ENCODE assay signal across 8 cellular contexts in genomic region chr10:71212249-71213126, GRCh38. TPM values are rescaled to one million over a fixed set of nuclear protein-coding genes. Genes with fewer than 3 reads are reported as not detected.
DNase-seq lines count a peak whose midpoint lies in the region; ATAC-seq and TF ChIP-seq lines count a peak whose summit lies in the region.

UNC5B (plus strand) TSS chr10:71212570; CDS start chr10:71212986, 416 bp downstream.

- intact Hi-C loops in HCT116 (cut with micrococcal nuclease) = loop anchor here (2.0 kb wide), 2 partner anchors 48 to 56 kb away; no protein-coding TSS in a partner anchor

- H3K4me3 ChIP-seq in HCT116 (replicated peaks in 1 of 2; ENCODE audit: low read depth in 1 of 2, low read length in 2 of 2) = peak within 1 kb of the TSS; percentile 84 to 91
- H3K4me3 ChIP-seq in epithelial cell of esophagus (ENCODE audit: low read length) = peak within 1 kb of the TSS; percentile 87
- peak within 1 kb of the TSS; percentile 99 for H3K4me3 ChIP-seq in mesodermal cell (ENCODE audit: extremely low read depth, insufficient read depth, low read length, poor library complexity, severe bottlenecking)

- POLR2A ChIA-PET in HCT116 (lab: Charles Lee) = interaction anchor here (1.4 kb wide), 1 partner anchor 9 kb away, joined by 3 read pairs; no protein-coding TSS in a partner anchor

- DNase-seq in AG08396 (ENCODE audit: low spot score) (peak; percentile 92), HCT116 (ENCODE audit: low read depth, low spot score) (peak; percentile 76), NCI-H526 treated with DMSO at 0.1 percent for 48 hours (lab: John Stamatoyannopoulos, UW) (peak; percentile 63), activated T-cell treated with anti-CD3 and anti-CD28 coated beads for 24 hours (ENCODE audit: low read depth) (peak; percentile 65), epithelial cell of esophagus (ENCODE audit: low read depth) (peak; percentile 92), GF-D8 (lab: John Stamatoyannopoulos, UW) (no peak)
- peak; percentile 35 for DNase-seq in stimulated activated CD8-positive, alpha-beta memory T cell treated with anti-CD3 and anti-CD28 coated beads, Interleukin-12 subunit alpha, Interleukin-12 subunit beta, amount 100 ng/mL, for 4 hours (ENCODE audit: low read depth)

- H3K27ac ChIP-seq in HCT116 (ENCODE audit: low read depth, low read length) (peak within 1 kb of the TSS; percentile 82), mesodermal cell (ENCODE audit: low read depth, low read length, severe bottlenecking) (peak within 1 kb of the TSS; percentile 36)

- CTCF ChIA-PET in HCT116 (lab: Charles Lee) = interaction anchor here (1.0 kb wide), 1 partner anchor 62 kb away, joined by 3 read pairs; no protein-coding TSS in a partner anchor

- peaks cover 27% of the 10 kb centered on the region; the same call in 1 of the 2 replicates for H3K27me3 ChIP-seq in HCT116 (ENCODE audit: insufficient read depth, low read length)

- no peaks in the 10 kb centered on the region for H3K9me3 ChIP-seq in HCT116 (ENCODE audit: control insufficient read depth in 1 of 2, insufficient read depth in 1 of 2, low read depth in 1 of 2, low read length in 2 of 2)
- H3K9me3 ChIP-seq in mesodermal cell (ENCODE audit: control insufficient read depth, low read length) = no peaks in the 10 kb centered on the region

- no peaks in the 10 kb centered on the region for H3K9me2 ChIP-seq in HCT116 (ENCODE audit: insufficient read depth)

- no peak for TF ChIP-seq RAD21 in HCT116 (IDR thresholded peaks at IDR 0.05; ENCODE audit: low read depth)

- peak within 1 kb of the TSS; percentile 99 for H3K4me2 ChIP-seq in HCT116 (ENCODE audit: low read length)

- peak within 1 kb of the TSS; percentile 77 for H2AFZ ChIP-seq in HCT116 (ENCODE audit: low read depth, low read length, poor library complexity, severe bottlenecking)

- peak within 1 kb of the TSS; percentile 79 for H3K9ac ChIP-seq in HCT116 (ENCODE audit: low read length)

- H3K4me1 ChIP-seq in HCT116 (ENCODE audit: control insufficient read depth in 1 of 2, insufficient read depth in 2 of 2, low read length in 2 of 2) (peaks cover 32 to 58% of the 10 kb centered on the region in 2 experiments), mesodermal cell (ENCODE audit: control insufficient read depth, insufficient read depth, low read length, poor library complexity, severe bottlenecking) (peaks cover 28% of the 10 kb centered on the region)

- no peaks in the 10 kb centered on the region for H4K20me1 ChIP-seq in HCT116 (ENCODE audit: insufficient read depth)

- RAD21 ChIA-PET in HCT116 (lab: Charles Lee; ENCODE audit: low non-redundant PET in 1 of 2, low total read pairs in 2 of 2, uncharacterized antibody in 2 of 2, unreplicated experiment in 2 of 2) = no interaction called here

- TF ChIP-seq POLR2A in HCT116 (IDR thresholded peaks at IDR 0.05; ENCODE audit: borderline replicate concordance, extremely low read depth, insufficient read depth, insufficient read length) = peak; percentile 81

- peaks cover 27% of the 10 kb centered on the region; the same call in 1 of the 2 replicates for H3K79me2 ChIP-seq in HCT116 (ENCODE audit: insufficient read depth, low read length)

- H3K36me3 ChIP-seq in HCT116 (ENCODE audit: control insufficient read depth in 1 of 2, insufficient read depth in 2 of 2, low read length in 2 of 2) = no peaks in the 10 kb centered on the region
- peaks cover 10% of the 10 kb centered on the region for H3K36me3 ChIP-seq in mesodermal cell (ENCODE audit: control insufficient read depth, insufficient read depth, low read length)

- ATAC-seq in HCT116 = peak; percentile 86

- 0 out of 6 replicates have a peak, but pooled peaks of 1 of the 3 experiments have one; percentile 9 for TF ChIP-seq CTCF in HCT116 (IDR thresholded peaks at IDR 0.05 in 2 of 3, conservative IDR thresholded peaks at IDR 0.05 in 1 of 3; ENCODE audit: borderline replicate concordance in 1 of 3, insufficient read depth in 1 of 3, low read depth in 2 of 3, low read length in 2 of 3)
- no peak for TF ChIP-seq CTCF in epithelial cell of esophagus (IDR thresholded peaks at IDR 0.05; ENCODE audit: insufficient read depth, low read depth, low read length, missing control alignments)

- BruUV-seq in HCT116 (replicated peaks; lab: Mats Ljungman, UMichigan) = no TSS peak

- 1% methylated on average over 85 to 107 of the region's 110 CpGs for WGBS in mesodermal cell (ENCODE audit: insufficient coverage in 2 of 2), 2 experiments

TF ChIP-seq in HCT116, 20 proteins besides CTCF, POLR2A, EP300 and RAD21:
- TF ChIP-seq ATF3 (IDR thresholded peaks at IDR 0.05) = no peak
- TF ChIP-seq EZH2phosphoT487 (IDR thresholded peaks at IDR 0.05; ENCODE audit: borderline replicate concordance) = no peak
- no peak for TF ChIP-seq REST (IDR thresholded peaks at IDR 0.05; ENCODE audit: low read depth)
- no peak for TF ChIP-seq JUND (IDR thresholded peaks at IDR 0.05)
- peak; percentile 31 for TF ChIP-seq TCF7L2 (IDR thresholded peaks at IDR 0.05; ENCODE audit: borderline replicate concordance, extremely low read depth, insufficient read depth, insufficient read length)
- no peak for TF ChIP-seq CEBPB (IDR thresholded peaks at IDR 0.05; ENCODE audit: low read depth)
- TF ChIP-seq ZFX (IDR thresholded peaks at IDR 0.05) = peak; percentile 68
- TF ChIP-seq POLR2AphosphoS5 (IDR thresholded peaks at IDR 0.05; ENCODE audit: low read depth, low read length) = peak; percentile 98
- TF ChIP-seq ZBTB33 (IDR thresholded peaks at IDR 0.05; ENCODE audit: extremely low read depth, insufficient replicate concordance, low read length) = peak; percentile 81
- TF ChIP-seq EZH2 (IDR thresholded peaks at IDR 0.05) = no peak
- TF ChIP-seq ELF1 (IDR thresholded peaks at IDR 0.05; ENCODE audit: borderline replicate concordance, low read depth) = no peak
- no peak for TF ChIP-seq YY1 (IDR thresholded peaks at IDR 0.05; ENCODE audit: extremely low read depth, insufficient replicate concordance, low read depth, low read length)

RNA-seq across cellular contexts. Expression of gene UNC5B, which starts in this region (rescaled TPM):
- total RNA-seq in HCT116 (2021; ENCODE audit: unreplicated experiment) = 22.0 TPM
- polyA plus RNA-seq in HCT116 (2012) = 29.6 and 41.5 TPM in 2 replicates
- 109 TPM for polyA plus RNA-seq in mesodermal cell (2013, experiment 1 of 2)
- 93.7 TPM for polyA plus RNA-seq in mesodermal cell (2013, experiment 2 of 2)
